26 cellular contexts compared by ENCODE assay signal in genomic region chr2:155755481-155755880, GRCh38.
"Had no signal": no experiment of that assay in that cellular context is flagged by ENCODE, and none has a peak within 500 bp of the region (broad histone marks: within the 10 kb centered on the region; RNA-seq: fewer than 3 reads in every experiment).

No MANE protein-coding gene starts in this region.

- H3K9me3 ChIP-seq: colonic mucosa, esophagus squamous epithelium, gastrocnemius medialis, left lung, lower lobe of right lung, mucosa of descending colon had no signal

- DNase-seq: colonic mucosa; cortex of kidney; effector CD8-positive, alpha-beta T cell; effector memory CD8-positive, alpha-beta T cell; endodermal cell; erythroblast; esophagus squamous epithelium; foreskin fibroblast; foreskin melanocyte; gastrocnemius medialis; glutamatergic neuron; head of caudate nucleus; heart right ventricle; hippocampal formation; left cardiac atrium; left lung; left ventricle myocardium superior; lower lobe of right lung; mesenchymal stem cell; mucosa of descending colon; naive B cell had no signal

- H3K4me3 ChIP-seq: colonic mucosa, esophagus squamous epithelium, gastrocnemius medialis, heart right ventricle, left lung, lower lobe of right lung, mucosa of descending colon had no signal

- H3K27ac ChIP-seq: colonic mucosa, epithelial cell of prostate, esophagus squamous epithelium, gastrocnemius medialis, heart right ventricle, left lung, lower lobe of right lung had no signal

- H3K4me1 ChIP-seq: colonic mucosa, esophagus squamous epithelium, gastrocnemius medialis, heart right ventricle, left lung, lower lobe of right lung had no signal

- FAIRE-seq: endometrium, islet of Langerhans, keratinocyte had no signal

- H3K36me3 ChIP-seq: colonic mucosa, esophagus squamous epithelium, gastrocnemius medialis, heart right ventricle, left lung, lower lobe of right lung had no signal

- ATAC-seq: effector memory CD8-positive, alpha-beta T cell; esophagus mucosa; gastrocnemius medialis; heart right ventricle; left cardiac atrium; left lung; left ventricle myocardium superior; lower lobe of right lung; mucosa of descending colon had no signal

- H3K27me3 ChIP-seq: colonic mucosa, esophagus squamous epithelium, gastrocnemius medialis, heart right ventricle, left lung had no signal
